29 cellular contexts compared by ENCODE assay signal in the genomic region with DNA sequence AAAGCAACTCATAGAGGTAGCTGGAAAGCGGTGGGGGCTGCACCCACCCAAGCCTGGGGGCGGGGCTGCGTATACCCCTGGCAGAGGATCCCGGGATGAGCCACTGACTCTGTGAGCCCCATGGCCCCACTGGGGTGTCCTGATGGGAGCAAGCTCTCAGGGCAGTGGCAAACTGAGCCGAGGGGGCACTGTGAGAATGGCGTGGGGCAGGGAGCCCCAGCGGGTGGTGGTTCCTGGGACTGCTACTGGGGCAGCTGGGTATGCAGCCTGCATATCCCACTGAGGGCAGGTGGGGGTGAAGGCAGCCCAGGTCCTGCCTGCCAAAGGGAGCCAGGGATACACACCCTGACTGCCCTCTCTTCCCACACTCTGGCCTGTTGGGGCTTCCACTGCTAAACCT. TPM values are rescaled to one million over a fixed set of nuclear protein-coding genes. Genes with fewer than 3 reads are reported as not detected.
"Had no signal": no experiment of that assay in that cellular context is flagged by ENCODE, and none has a peak within 500 bp of the region (broad histone marks: within the 10 kb centered on the region; RNA-seq: fewer than 3 reads in every experiment).

No MANE protein-coding gene starts in this region.

- H3K4me3 ChIP-seq: colonic mucosa, esophagus squamous epithelium, gastrocnemius medialis, heart right ventricle, left lung, lower lobe of right lung had no signal

- H3K36me3 ChIP-seq: colonic mucosa, gastrocnemius medialis, left lung, lower lobe of right lung had no signal

- H3K27me3 Mint-ChIP-seq: dendritic cell treated with granulocyte-macrophage colony-stimulating factor and Interleukin-4, amounts not matched to agents 40 ng/mL and 50 ng/mL, for 4 days; effector memory CD8-positive, alpha-beta T cell had no signal

- H3K9me3 ChIP-seq: colonic mucosa, esophagus squamous epithelium, gastrocnemius medialis, heart right ventricle, left lung, lower lobe of right lung had no signal

- H3K4me1 ChIP-seq: colonic mucosa, esophagus squamous epithelium, left lung, lower lobe of right lung had no signal

- H3K27ac Mint-ChIP-seq: dendritic cell treated with granulocyte-macrophage colony-stimulating factor and Interleukin-4, amounts not matched to agents 40 ng/mL and 50 ng/mL, for 4 days; endodermal cell had no signal

- H3K9me3 Mint-ChIP-seq: dendritic cell treated with granulocyte-macrophage colony-stimulating factor and Interleukin-4, amounts not matched to agents 40 ng/mL and 50 ng/mL, for 4 days; effector memory CD8-positive, alpha-beta T cell; endodermal cell had no signal

- H3K27me3 ChIP-seq: colonic mucosa, esophagus squamous epithelium, gastrocnemius medialis, heart right ventricle, left lung had no signal

- DNase-seq: colonic mucosa; cortex of kidney; effector CD8-positive, alpha-beta T cell; effector memory CD8-positive, alpha-beta T cell; endodermal cell; erythroblast; esophagus squamous epithelium; foreskin fibroblast; foreskin melanocyte; gastrocnemius medialis; glutamatergic neuron; heart right ventricle; hippocampal formation; left cardiac atrium; left lung; left ventricle myocardium superior; lower lobe of right lung; mesendoderm; midbrain had no signal

- ATAC-seq: effector memory CD8-positive, alpha-beta T cell; esophagus mucosa; gastrocnemius medialis; heart right ventricle; left cardiac atrium; left lung; left ventricle myocardium superior; lower lobe of right lung had no signal

- H3K4me3 Mint-ChIP-seq: dendritic cell treated with granulocyte-macrophage colony-stimulating factor and Interleukin-4, amounts not matched to agents 40 ng/mL and 50 ng/mL, for 4 days; effector memory CD8-positive, alpha-beta T cell; endodermal cell had no signal

- H3K27ac ChIP-seq: colonic mucosa, epithelial cell of prostate, esophagus squamous epithelium, gastrocnemius medialis, heart right ventricle, left lung, lower lobe of right lung had no signal

RNA-seq across cellular contexts. Expression of gene DNAJB8, which starts 59.4 kb away (rescaled TPM):
- total RNA-seq: colonic mucosa, dermis microvascular lymphatic vessel endothelial cell, endodermal cell, esophagus mucosa, esophagus squamous epithelium, gastrocnemius medialis, glomerular endothelial cell, heart right ventricle, kidney epithelial cell, left cardiac atrium, left lung, left ventricle myocardium superior, lower leg skin, lower lobe of right lung, lung microvascular endothelial cell, mononuclear cell, mucosa of gallbladder had no signal
